13 cellular contexts compared by ENCODE assay signal in the genomic region with DNA sequence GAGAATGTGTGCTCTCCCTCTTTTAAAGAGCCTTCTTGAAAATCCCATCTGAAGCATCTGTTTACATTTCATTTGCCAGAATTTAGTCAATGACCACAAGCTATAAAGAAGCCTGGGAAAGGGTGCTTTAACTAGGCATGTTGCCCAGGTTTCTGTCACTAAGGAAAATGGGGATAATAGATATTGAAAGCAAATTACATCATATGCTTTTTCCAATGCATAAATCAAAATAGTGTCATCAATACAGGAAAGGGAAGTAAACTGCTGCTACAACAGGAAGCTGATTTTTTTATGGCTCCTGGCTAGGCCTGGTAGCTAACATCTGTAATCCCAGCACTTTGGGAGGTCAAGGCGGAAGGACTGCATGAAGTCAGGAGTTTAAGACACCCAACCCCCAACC.
DNase-seq lines count a peak whose midpoint lies in the region; ATAC-seq and TF ChIP-seq lines count a peak whose summit lies in the region.
"Had no signal": no experiment of that assay in that cellular context is flagged by ENCODE, and none has a peak within 500 bp of the region (broad histone marks: within the 10 kb centered on the region; RNA-seq: fewer than 3 reads in every experiment).

No MANE protein-coding gene starts in this region.

- H3K4me1 ChIP-seq in mucosa of descending colon (ENCODE audit: low read depth), result no peaks in the 10 kb centered on the region

- H3K36me3 ChIP-seq in mucosa of descending colon (ENCODE audit: low read depth), result no peaks in the 10 kb centered on the region

- DNase-seq in DMS153 (lab: John Stamatoyannopoulos, UW), result peak; percentile 35
- no peak for DNase-seq in DMS153 treated with DMSO at 0.1 percent for 48 hours (lab: John Stamatoyannopoulos, UW; ENCODE audit: unreplicated experiment)
- DNase-seq in KBM-7, result peak; percentile 8
- peak; percentile 9 for DNase-seq in UCSD-AML1 (lab: John Stamatoyannopoulos, UW; ENCODE audit: unreplicated experiment)
- no peak for DNase-seq in mucosa of descending colon
- DNase-seq in stimulated activated naive CD4-positive, alpha-beta T cell treated with Interleukin-2 at 50 U/mL for 16 hours (lab: John Stamatoyannopoulos, UW), result no peak
- DNase-seq in NOMO-1 treated with dmso at 0.1 percent for 144 hours (lab: John Stamatoyannopoulos, UW; ENCODE audit: unreplicated experiment), result no peak
- DNase-seq: 8988T; amniotic stem cell; CD8-positive, alpha-beta memory T cell; cortex of kidney; NCI-H526 treated with DMSO at 0.1 percent for 48 hours had no signal

- intact Hi-C loops in mucosa of descending colon (cut with DNase I, micrococcal nuclease), result no loop called here

- H3K9me3 ChIP-seq in mucosa of descending colon, result no peaks in the 10 kb centered on the region

- TF ChIP-seq CTCF in mucosa of descending colon (IDR thresholded peaks at IDR 0.05), result no peak

- no peak overlapping the region for H3K4me3 ChIP-seq in mucosa of descending colon

- peak; percentile 43 for ATAC-seq in mucosa of descending colon
- ATAC-seq in HG03432 (IDR thresholded peaks at IDR 0.05; ENCODE audit: unreplicated experiment), result no peak

- in situ Hi-C loops in KBM-7 (cut with MboI; ENCODE audit: low pct_unique_long_range_greater_than_20kb, low sequenced_read_pairs), result no loop called here

Comparison
In these comparisons a context has a peak if more than half of its experiments do, and no peak if none do; other contexts are left out.
1. DNase-seq: peak in DMS153 (single experiment), KBM-7 (single experiment) and UCSD-AML1 (single experiment); none in DMS153 treated with DMSO at 0.1 percent for 48 hours (single experiment), mucosa of descending colon (0 of 3), stimulated activated naive CD4-positive, alpha-beta T cell treated with Interleukin-2 at 50 U/mL for 16 hours (single experiment) and NOMO-1 treated with dmso at 0.1 percent for 144 hours (single experiment).